17 cellular contexts compared by ENCODE assay signal in genomic region chr12:98983647-98984046, GRCh38.
A peak's percentile ranks its signal among the peaks of the same experiment; 100 is the strongest.
DNase-seq lines count a peak whose midpoint lies in the region; ATAC-seq and TF ChIP-seq lines count a peak whose summit lies in the region.
"Had no signal": no experiment of that assay in that cellular context is flagged by ENCODE, and none has a peak within 500 bp of the region (broad histone marks: within the 10 kb centered on the region; RNA-seq: fewer than 3 reads in every experiment).

No MANE protein-coding gene starts in this region.

- TF ChIP-seq POLR2A in gastrocnemius medialis (IDR thresholded peaks at IDR 0.05), result no peak

- intact Hi-C loops in heart right ventricle (cut with DNase I), result no loop called here
- intact Hi-C loops in gastrocnemius medialis (cut with DNase I; ENCODE audit: low total_unique reads), result no loop called here

- H3K4me1 Mint-ChIP-seq in mesothelial cell of epicardium, result no peaks in the 10 kb centered on the region

- H3K27me3 Mint-ChIP-seq in mesothelial cell of epicardium (ENCODE audit: low read depth), result peaks cover 4% of the 10 kb centered on the region

- H3K36me3 ChIP-seq in SK-N-MC (ENCODE audit: insufficient read depth, low read length) (no peaks in the 10 kb centered on the region), heart right ventricle (no peaks in the 10 kb centered on the region), gastrocnemius medialis (no peaks in the 10 kb centered on the region)
- H3K36me3 ChIP-seq: HAP-1 had no signal

- H3K27me3 ChIP-seq in heart right ventricle (no peaks in the 10 kb centered on the region), gastrocnemius medialis (no peaks in the 10 kb centered on the region)
- H3K27me3 ChIP-seq: BLaER1 treated with 17β-estradiol and CSF1 and Interleukin-3, amounts not matched to agents 10 nM and 100 nM had no signal

- H3K36me3 Mint-ChIP-seq in mesothelial cell of epicardium, result no peaks in the 10 kb centered on the region

- WGBS in heart right ventricle, 2 donors, result 93 to 95% methylated on average over 1 of the region's 1 CpG

- H3K9ac ChIP-seq in SK-N-MC (ENCODE audit: insufficient read length), result no peak overlapping the region
- H3K9ac ChIP-seq: BLaER1 treated with 17β-estradiol and CSF1 and Interleukin-3, amounts not matched to agents 10 nM and 100 nM had no signal

- H3K27ac ChIP-seq in SK-N-MC (peak overlapping the region; percentile 96), heart right ventricle (no peak overlapping the region), gastrocnemius medialis (no peak overlapping the region)
- H3K27ac ChIP-seq: BLaER1 treated with 17β-estradiol and CSF1 and Interleukin-3, amounts not matched to agents 10 nM and 100 nM; PC-9 had no signal

- H3K9me3 Mint-ChIP-seq in mesothelial cell of epicardium, result peaks cover 39% of the 10 kb centered on the region

- peaks cover 4% of the 10 kb centered on the region; the same call in 1 of the 2 replicates for H3K9me3 ChIP-seq in SK-N-MC (ENCODE audit: low read depth, low read length)
- H3K9me3 ChIP-seq in heart right ventricle, result peaks cover 0 to 43% (median 20%) of the 10 kb centered on the region in 11 donors
- peaks cover 0 to 4% (median 0%) of the 10 kb centered on the region in 3 donors for H3K9me3 ChIP-seq in gastrocnemius medialis
- H3K9me3 ChIP-seq: HAP-1 had no signal

- H3K4me3 ChIP-seq in SK-N-MC, result peak overlapping the region; percentile 5; the same call in 1 of the 2 replicates
- H3K4me3 ChIP-seq in fibroblast of the aortic adventitia (ENCODE audit: low read depth, low read length), result no peak overlapping the region
- no peak overlapping the region for H3K4me3 ChIP-seq in heart right ventricle
- no peak overlapping the region for H3K4me3 ChIP-seq in gastrocnemius medialis
- H3K4me3 ChIP-seq: BLaER1 treated with 17β-estradiol and CSF1 and Interleukin-3, amounts not matched to agents 10 nM and 100 nM; HAP-1; PC-9 had no signal

- no peak overlapping the region for H3K4me3 Mint-ChIP-seq in mesothelial cell of epicardium

- no peak overlapping the region for H3K27ac Mint-ChIP-seq in mesothelial cell of epicardium

- H3K4me1 ChIP-seq in heart right ventricle (no peaks in the 10 kb centered on the region), gastrocnemius medialis (no peaks in the 10 kb centered on the region)
- H3K4me1 ChIP-seq: BLaER1 treated with 17β-estradiol and CSF1 and Interleukin-3, amounts not matched to agents 10 nM and 100 nM; HAP-1 had no signal

- TF ChIP-seq CTCF in fibroblast of the aortic adventitia (IDR thresholded peaks at IDR 0.05; ENCODE audit: insufficient read depth, low read length) (no peak), heart right ventricle (IDR thresholded peaks at IDR 0.05) (no peak), gastrocnemius medialis (IDR thresholded peaks at IDR 0.05 in 4 of 5, conservative IDR thresholded peaks at IDR 0.05 in 1 of 5) (no peak), mesothelial cell of epicardium (IDR thresholded peaks at IDR 0.05; ENCODE audit: unreplicated experiment) (no peak)

- in situ Hi-C loops in gastrocnemius medialis (cut with MboI; ENCODE audit: low sequenced_read_pairs in 4 of 4), result loop anchor here in 3 of 4 donors (25.0 kb wide), 3 partner anchors 246 to 421 kb away; no protein-coding TSS in a partner anchor

- ATAC-seq in GM18868 (IDR thresholded peaks at IDR 0.05; ENCODE audit: unreplicated experiment), result peak; percentile 63
- ATAC-seq in heart right ventricle, result no peak
- no peak for ATAC-seq in gastrocnemius medialis
- ATAC-seq: Right ventricle myocardium inferior had no signal

- DNase-seq in GM04503 (ENCODE audit: low read depth) (peak; percentile 1), SK-N-MC (ENCODE audit: low read depth, low spot score) (peak; percentile 84), fibroblast of the aortic adventitia (ENCODE audit: low read depth) (peak; percentile 29), heart right ventricle (no peak), gastrocnemius medialis (no peak), mesothelial cell of epicardium (ENCODE audit: low spot score in 2 of 2, unreplicated experiment in 2 of 2) (no peak)
- DNase-seq in effector CD4-positive, alpha-beta T cell, result no peak
- DNase-seq: ACHN, DMS153, IMR-90, NCI-H1694, NCI-H69, PC-9 had no signal

Comparison
In these comparisons a context has a peak if more than half of its experiments do, and no peak if none do; other contexts are left out.
1. DNase-seq: peak in GM04503 (single experiment), SK-N-MC (single experiment) and fibroblast of the aortic adventitia (single experiment); none in heart right ventricle (0 of 2), gastrocnemius medialis (0 of 2), mesothelial cell of epicardium (0 of 2) and effector CD4-positive, alpha-beta T cell (single experiment).